Comparison of ENCODE assay signal across 9 cellular contexts in the genomic region with DNA sequence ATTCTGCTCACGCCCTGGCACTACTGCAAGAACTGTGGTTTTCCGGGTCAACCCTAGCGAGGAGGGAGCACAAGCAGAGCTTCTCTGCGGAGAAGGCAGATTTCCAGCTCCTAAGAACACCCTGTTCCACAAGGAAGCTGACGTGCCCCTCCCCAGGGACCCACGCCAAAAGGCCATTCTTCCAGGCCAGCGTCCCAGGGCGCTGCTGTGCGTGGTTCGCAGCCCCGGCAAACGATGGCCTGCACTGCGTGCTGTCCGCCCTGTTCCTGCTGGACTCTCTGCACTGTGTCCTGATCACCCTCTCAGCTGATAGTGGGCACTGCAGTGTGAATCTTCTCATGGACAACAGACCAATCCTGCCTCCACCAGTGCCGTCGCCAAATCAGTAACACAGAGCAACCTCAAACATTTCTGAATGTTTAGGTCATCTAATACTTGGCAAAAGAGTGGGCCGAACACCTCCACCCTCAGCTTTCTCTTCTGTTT. TPM values are rescaled to one million over a fixed set of nuclear protein-coding genes. Genes with fewer than 3 reads are reported as not detected.
DNase-seq lines count a peak whose midpoint lies in the region; ATAC-seq and TF ChIP-seq lines count a peak whose summit lies in the region.
"Had no signal": no experiment of that assay in that cellular context is flagged by ENCODE, and none has a peak within 500 bp of the region (broad histone marks: within the 10 kb centered on the region; RNA-seq: fewer than 3 reads in every experiment).

No MANE protein-coding gene starts in this region.

- no peaks in the 10 kb centered on the region for H3K27me3 ChIP-seq in mammary epithelial cell (ENCODE audit: insufficient read depth, low read length)
- no peaks in the 10 kb centered on the region for H3K27me3 ChIP-seq in hepatocyte

- peak overlapping the region; percentile 5 for H3K27ac ChIP-seq in mammary epithelial cell (ENCODE audit: insufficient read depth, low read depth, low read length)
- peak overlapping the region; percentile 44 for H3K27ac ChIP-seq in hepatocyte

- no peaks in the 10 kb centered on the region for H3K79me2 ChIP-seq in mammary epithelial cell (ENCODE audit: insufficient read depth, low read length)
- no peaks in the 10 kb centered on the region for H3K79me2 ChIP-seq in hepatocyte

- H3K9me3 ChIP-seq in mammary epithelial cell (replicated peaks; ENCODE audit: insufficient read depth, low read length), result no peaks in the 10 kb centered on the region
- H3K9me3 ChIP-seq in hepatocyte (ENCODE audit: low read depth), result no peaks in the 10 kb centered on the region

- dilution Hi-C loops in mammary epithelial cell (cut with HindIII; ENCODE audit: low sequenced_read_pairs), result no loop called here

- no peak for TF ChIP-seq CTCF in mammary epithelial cell (conservative IDR thresholded peaks at IDR 0.05 in 1 of 2, IDR thresholded peaks at IDR 0.05 in 1 of 2; ENCODE audit: extremely low read depth in 1 of 2, insufficient read depth in 1 of 2, low read depth in 1 of 2, low read length in 2 of 2)
- TF ChIP-seq CTCF in hepatocyte (IDR thresholded peaks at IDR 0.05; ENCODE audit: poor library complexity), result no peak

- intact Hi-C loops in mammary epithelial cell (cut with micrococcal nuclease), result no loop called here

- in situ Hi-C loops in mammary epithelial cell (cut with MboI; ENCODE audit: low sequenced_read_pairs in 2 of 2), result no loop called here

- CTCF ChIA-PET in mammary epithelial cell (lab: Charles Lee; ENCODE audit: low non-redundant PET), result no interaction called here

- H3K9me2 ChIP-seq in hepatocyte (replicated peaks; ENCODE audit: insufficient read depth), result no peaks in the 10 kb centered on the region

- ATAC-seq in GM21619 (IDR thresholded peaks at IDR 0.05; ENCODE audit: unreplicated experiment) (no peak), GM21447 (IDR thresholded peaks at IDR 0.05; ENCODE audit: unreplicated experiment) (no peak), GM21786 (IDR thresholded peaks at IDR 0.05; ENCODE audit: unreplicated experiment) (no peak)

- H3K4me1 ChIP-seq in mammary epithelial cell (ENCODE audit: insufficient read depth, low read length) (peaks cover 30% of the 10 kb centered on the region), hepatocyte (ENCODE audit: insufficient read depth) (no peaks in the 10 kb centered on the region)

- BruUV-seq in mammary epithelial cell (replicated peaks; lab: Mats Ljungman, UMichigan), result no TSS peak

- peak overlapping the region; percentile 62 for H2AFZ ChIP-seq in mammary epithelial cell (ENCODE audit: low read depth, low read length)
- H2AFZ ChIP-seq in hepatocyte, result no peak overlapping the region

- H3K4me2 ChIP-seq in mammary epithelial cell (ENCODE audit: insufficient read depth, low read depth, low read length) (peak overlapping the region; percentile 81), hepatocyte (no peak overlapping the region)

- WGBS in mammary epithelial cell (ENCODE audit: low coverage, missing lambda C conversion rate), result 7% methylated on average over 9 of the region's 17 CpGs
- WGBS in hepatocyte (ENCODE audit: low lambda C conversion rate, missing lambda C conversion rate), result 82% methylated on average over 17 of the region's 17 CpGs

- DNase-seq in GM04504 (ENCODE audit: low read depth) (peak; percentile 41), mammary epithelial cell (peak; percentile 69), hepatocyte (ENCODE audit: low spot score) (no peak), skeletal muscle cell (ENCODE audit: low read depth) (peak; percentile 85), NCI-H2171 treated with DMSO at 0.1 percent for 48 hours (lab: John Stamatoyannopoulos, UW) (no peak)
- DNase-seq: mesendoderm had no signal

- no peaks in the 10 kb centered on the region for H4K20me1 ChIP-seq in mammary epithelial cell (ENCODE audit: insufficient read depth, low read length)
- no peaks in the 10 kb centered on the region for H4K20me1 ChIP-seq in hepatocyte (ENCODE audit: insufficient read depth, poor library complexity, severe bottlenecking)

- H3K4me3 ChIP-seq in mammary epithelial cell (replicated peaks in 1 of 3; ENCODE audit: insufficient read depth in 1 of 3, low read depth in 2 of 3, low read length in 3 of 3), result no peak overlapping the region
- no peak overlapping the region for H3K4me3 ChIP-seq in hepatocyte
- no peak overlapping the region for H3K4me3 ChIP-seq in skeletal muscle cell (ENCODE audit: low read depth, low read length)

- H3K9ac ChIP-seq in mammary epithelial cell (ENCODE audit: insufficient read depth, low read length), result no peak overlapping the region

- H3K36me3 ChIP-seq in mammary epithelial cell (ENCODE audit: insufficient read depth, low read length) (peaks cover 5% of the 10 kb centered on the region), hepatocyte (replicated peaks; ENCODE audit: insufficient read depth, low read depth) (no peaks in the 10 kb centered on the region)

RNA-seq across cellular contexts. Expression of a gene that starts 49.1 kb away (rescaled TPM):
- 10 to 100 TPM; 13.3 to 35.1 TPM for total RNA-seq in mammary epithelial cell
- polyA plus RNA-seq in mammary epithelial cell, result 36.0 TPM
- 20.7 TPM for polyA minus RNA-seq in mammary epithelial cell
- 97.7 and 106 TPM in 2 replicates for total RNA-seq in hepatocyte
- polyA plus RNA-seq in hepatocyte, result 154 and 204 TPM in 2 replicates

Comparison
In these comparisons a context has a peak if more than half of its experiments do, and no peak if none do; other contexts are left out.
1. DNase-seq: peak in GM04504 (single experiment), mammary epithelial cell (single experiment) and skeletal muscle cell (single experiment); none in hepatocyte (single experiment) and NCI-H2171 treated with DMSO at 0.1 percent for 48 hours (single experiment).